Comparison of ENCODE assay signal across 14 cellular contexts in genomic region chr1:68197459-68197858, GRCh38. TPM values are rescaled to one million over a fixed set of nuclear protein-coding genes. Genes with fewer than 3 reads are reported as not detected.
DNase-seq lines count a peak whose midpoint lies in the region; ATAC-seq and TF ChIP-seq lines count a peak whose summit lies in the region.
"Had no signal": no experiment of that assay in that cellular context is flagged by ENCODE, and none has a peak within 500 bp of the region (broad histone marks: within the 10 kb centered on the region; RNA-seq: fewer than 3 reads in every experiment).

No MANE protein-coding gene starts in this region.

- no peak overlapping the region for H3K4me2 ChIP-seq in neuronal stem cell (ENCODE audit: insufficient read depth, low read length, poor library complexity, severe bottlenecking)

- no peak overlapping the region for H3K4ac ChIP-seq in neuronal stem cell (ENCODE audit: low read length)

- peaks cover 0 to 21% of the 10 kb centered on the region in 2 donors for H3K4me1 ChIP-seq in ascending aorta
- peaks cover 24 to 78% (median 45%) of the 10 kb centered on the region in 4 donors for H3K4me1 ChIP-seq in stomach
- H3K4me1 ChIP-seq in neuronal stem cell (ENCODE audit: control insufficient read depth in 2 of 2, insufficient read depth in 1 of 2, low read depth in 1 of 2, low read length in 2 of 2): peaks cover 0 to 14% of the 10 kb centered on the region in 2 donors

- no peak overlapping the region for H2BK15ac ChIP-seq in neuronal stem cell (ENCODE audit: low read length)

- no peak overlapping the region for H2AK5ac ChIP-seq in neuronal stem cell (ENCODE audit: low read depth, low read length)

- H4K8ac ChIP-seq in neuronal stem cell (ENCODE audit: low read depth, low read length): no peak overlapping the region

- TF ChIP-seq CTCF in ascending aorta (IDR thresholded peaks at IDR 0.05) (no peak), stomach (IDR thresholded peaks at IDR 0.05) (no peak)

- H3K27ac ChIP-seq in ascending aorta (peak overlapping the region; percentile 58), stomach (peak overlapping the region in 4 of 5 donors; percentile 57 to 76 (median 73)), neuronal stem cell (replicated peaks; ENCODE audit: low read length) (no peak overlapping the region)

- DNase-seq in NCI-H1092 treated with DMSO at 0.1 percent for 48 hours (lab: John Stamatoyannopoulos, UW) (peak; percentile 62), NCI-H1092 (lab: John Stamatoyannopoulos, UW) (no peak), ascending aorta (ENCODE audit: low spot score in 2 of 2) (no peak), left lobe of liver (ENCODE audit: low spot score) (no peak), stomach (no peak), neuronal stem cell (ENCODE audit: low spot score) (no peak), Ammon's horn (ENCODE audit: low spot score) (no peak)
- DNase-seq: activated CD4-positive, alpha-beta T cell treated with anti-CD3 and anti-CD28 coated beads, Interleukin-2, amount 50 U/mL, for 4 hours; aorta; MG63; NCI-H446; nephron progenitor cell had no signal

- 34 to 57% (median 48%) methylated on average over 2 of the region's 2 CpGs for WGBS in stomach, 5 donors
- no CpG with 5 or more reads among the region's 2 CpGs for WGBS in neuronal stem cell (ENCODE audit: extremely low coverage in 2 of 2, insufficient read length in 2 of 2, insufficient replicate concordance in 1 of 2), 2 donors

- no peak overlapping the region for H2AFZ ChIP-seq in neuronal stem cell (ENCODE audit: low read length)

- H3K79me1 ChIP-seq in neuronal stem cell (ENCODE audit: low read depth, low read length): no peaks in the 10 kb centered on the region

- H3K14ac ChIP-seq in neuronal stem cell (ENCODE audit: low read length): no peak overlapping the region

- no peaks in the 10 kb centered on the region for H3K9me3 ChIP-seq in ascending aorta
- no peaks in the 10 kb centered on the region for H3K9me3 ChIP-seq in stomach
- H3K9me3 ChIP-seq in neuronal stem cell (replicated peaks in 1 of 2; ENCODE audit: control insufficient read depth in 2 of 2, insufficient read depth in 1 of 2, low read depth in 1 of 2, low read length in 2 of 2): peaks cover 0 to 2% of the 10 kb centered on the region in 2 donors
- H3K9me3 ChIP-seq: MG63 had no signal

- no peak for TF ChIP-seq EP300 in stomach (IDR thresholded peaks at IDR 0.05)

- intact Hi-C loops in ascending aorta (cut with DNase I) (loop anchor here (2.0 kb wide), 1 partner anchor 33 kb away; no protein-coding TSS in a partner anchor), stomach (cut with DNase I; ENCODE audit: low total_unique reads) (no loop called here)

- ATAC-seq in left lobe of liver (peak; percentile 22), GM21423 (IDR thresholded peaks at IDR 0.05; ENCODE audit: unreplicated experiment) (no peak)

- H2BK5ac ChIP-seq in neuronal stem cell (ENCODE audit: low read length): no peak overlapping the region

- H3K27me3 ChIP-seq in ascending aorta: no peaks in the 10 kb centered on the region
- no peaks in the 10 kb centered on the region for H3K27me3 ChIP-seq in stomach
- H3K27me3 ChIP-seq in neuronal stem cell (ENCODE audit: control insufficient read depth in 3 of 3, insufficient read depth in 3 of 3, low read depth in 1 of 3, low read length in 3 of 3): no peaks in the 10 kb centered on the region
- H3K27me3 ChIP-seq: MG63 had no signal

- H4K91ac ChIP-seq in neuronal stem cell (ENCODE audit: low read depth, low read length, poor library complexity): no peak overlapping the region

- H3K18ac ChIP-seq in neuronal stem cell (ENCODE audit: low read length): no peak overlapping the region

- TF ChIP-seq POLR2A in stomach (IDR thresholded peaks at IDR 0.05): no peak

- no peak overlapping the region for H2BK12ac ChIP-seq in neuronal stem cell (ENCODE audit: low read length)

- no peak overlapping the region for H3K23ac ChIP-seq in neuronal stem cell (ENCODE audit: low read depth, low read length, poor library complexity)

- no peak overlapping the region for H3K4me3 ChIP-seq in ascending aorta
- no peak overlapping the region for H3K4me3 ChIP-seq in stomach
- H3K4me3 ChIP-seq in neuronal stem cell (ENCODE audit: low read length in 2 of 2): no peak overlapping the region
- H3K4me3 ChIP-seq: MG63 had no signal

- no peak overlapping the region for H3K9ac ChIP-seq in neuronal stem cell (ENCODE audit: low read depth, low read length, poor library complexity)

- no peak overlapping the region for H2BK120ac ChIP-seq in neuronal stem cell (ENCODE audit: low read depth, low read length)

- H3K36me3 ChIP-seq in ascending aorta: no peaks in the 10 kb centered on the region
- peaks cover 0 to 11% (median 9%) of the 10 kb centered on the region in 4 donors for H3K36me3 ChIP-seq in stomach
- H3K36me3 ChIP-seq in neuronal stem cell (replicated peaks in 1 of 2; ENCODE audit: control insufficient read depth in 2 of 2, insufficient read depth in 2 of 2, low read length in 2 of 2): peaks cover 0 to 32% of the 10 kb centered on the region in 2 donors

RNA-seq across cellular contexts. Expression of gene WLS, which starts 34.9 kb away (rescaled TPM):
- 29.9 TPM for total RNA-seq in ascending aorta
- total RNA-seq in left lobe of liver: 11.2 TPM
- 100 to 1,000 TPM in 2 of 5 donors, 10 to 100 TPM in 3; 56.2 to 194 (median 92.2) TPM for total RNA-seq in stomach
- 10 to 100 TPM; 17.9 to 50.8 (median 37.9) TPM for polyA plus RNA-seq in stomach
- polyA plus RNA-seq in neuronal stem cell (2013, experiment 1 of 2): 5.3 TPM
- 4.3 TPM for polyA plus RNA-seq in neuronal stem cell (2013, experiment 2 of 2)
- total RNA-seq: activated T-helper 2 cell treated with anti-CD3 and anti-CD28 coated beads, Interferon-gamma antibody, Interleukin-2, Interleukin-4, amounts not matched to agents 10 μg/mL and 5 μg/mL and 100 μg/mL, durations not matched to agents 14 hours and 24 hours and 36 hours had no signal
